In the genomic region with DNA sequence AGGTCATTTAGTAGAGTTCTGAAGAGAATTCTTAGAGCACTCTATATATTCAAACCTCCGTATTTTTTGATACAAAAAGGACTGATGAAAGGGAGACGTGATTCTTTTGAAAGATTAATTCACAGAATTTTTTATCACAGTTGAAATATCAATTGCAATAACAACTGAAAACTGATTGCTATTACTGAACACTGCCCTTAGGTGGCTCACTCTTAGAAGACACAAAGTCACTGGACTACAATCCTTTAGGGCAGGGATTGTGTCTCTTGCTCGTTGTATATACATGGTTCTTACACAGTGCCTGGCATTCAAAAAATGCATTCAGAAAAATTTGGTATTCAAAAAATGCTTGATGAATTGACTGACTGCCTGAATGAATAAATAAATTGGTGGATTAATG, we compare ENCODE assay signal across 9 cellular contexts. TPM values are rescaled to one million over a fixed set of nuclear protein-coding genes. Genes with fewer than 3 reads are reported as not detected.
DNase-seq lines count a peak whose midpoint lies in the region; ATAC-seq and TF ChIP-seq lines count a peak whose summit lies in the region.
"Had no signal": no experiment of that assay in that cellular context is flagged by ENCODE, and none has a peak within 500 bp of the region (broad histone marks: within the 10 kb centered on the region; RNA-seq: fewer than 3 reads in every experiment).

No MANE protein-coding gene starts in this region.

- H3K27ac ChIP-seq in gastroesophageal sphincter (no peak overlapping the region), thoracic aorta (peak overlapping the region in 1 of 2 donors; percentile 43)

- no peak for TF ChIP-seq POLR2A in gastroesophageal sphincter (IDR thresholded peaks at IDR 0.05)

- no peaks in the 10 kb centered on the region for H3K4me1 ChIP-seq in gastroesophageal sphincter
- H3K4me1 ChIP-seq in thoracic aorta (ENCODE audit: control insufficient read depth in 1 of 2, low read depth in 2 of 2): peaks cover 21 to 30% of the 10 kb centered on the region in 2 donors

- no peak for TF ChIP-seq EP300 in gastroesophageal sphincter (IDR thresholded peaks at IDR 0.05)

- peak overlapping the region; percentile 49 for H3K4me3 Mint-ChIP-seq in T-helper 17 cell

- no peaks in the 10 kb centered on the region for H3K36me3 Mint-ChIP-seq in T-helper 17 cell (ENCODE audit: low read depth)

- H3K36me3 ChIP-seq in gastroesophageal sphincter: no peaks in the 10 kb centered on the region
- H3K36me3 ChIP-seq in thoracic aorta: no peaks in the 10 kb centered on the region

- TF ChIP-seq CTCF in gastroesophageal sphincter (IDR thresholded peaks at IDR 0.05) (peak; percentile 10 to 39 (median 34)), thoracic aorta (IDR thresholded peaks at IDR 0.05) (peak; percentile 35)

- no peak overlapping the region for H3K4me3 ChIP-seq in gastroesophageal sphincter
- H3K4me3 ChIP-seq in thoracic aorta: no peak overlapping the region
- H3K4me3 ChIP-seq: lung had no signal

- ATAC-seq in GM18868 (IDR thresholded peaks at IDR 0.05; ENCODE audit: unreplicated experiment): peak; percentile 76
- peak; percentile 41 for ATAC-seq in HG03565 (IDR thresholded peaks at IDR 0.05; ENCODE audit: unreplicated experiment)
- peak; percentile 88 for ATAC-seq in T-helper 17 cell
- peak; percentile 34 for ATAC-seq in gastroesophageal sphincter
- no peak for ATAC-seq in thoracic aorta (ENCODE audit: insufficient number of reproducible peaks, low FRiP score, low read depth)

- no peaks in the 10 kb centered on the region for H3K9me3 ChIP-seq in T-helper 17 cell (ENCODE audit: control insufficient read depth, low read length, poor library complexity, severe bottlenecking)
- H3K9me3 ChIP-seq in gastroesophageal sphincter: no peaks in the 10 kb centered on the region
- no peaks in the 10 kb centered on the region for H3K9me3 ChIP-seq in thoracic aorta

- peaks cover 23% of the 10 kb centered on the region for H3K4me1 Mint-ChIP-seq in T-helper 17 cell

- intact Hi-C loops in head of caudate nucleus (cut with DNase I): no loop called here

- H3K27me3 ChIP-seq in gastroesophageal sphincter: no peaks in the 10 kb centered on the region
- H3K27me3 ChIP-seq in thoracic aorta (replicated peaks; ENCODE audit: insufficient read depth): no peaks in the 10 kb centered on the region

- H3K27me3 Mint-ChIP-seq in T-helper 17 cell: peaks cover 16% of the 10 kb centered on the region

- peak overlapping the region; percentile 78 for H3K27ac Mint-ChIP-seq in T-helper 17 cell

- DNase-seq in CD1c-positive myeloid dendritic cell (ENCODE audit: extremely low spot score) (peak; percentile 35), T-helper 17 cell (no peak), thoracic aorta (ENCODE audit: low spot score) (no peak), head of caudate nucleus (no peak)
- DNase-seq in activated T-cell treated with anti-CD3 and anti-CD28 coated beads, Interleukin-2, amount 50 U/mL, for 1 hour: no peak

- 16 to 25% methylated on average over 3 of the region's 3 CpGs for WGBS in gastroesophageal sphincter (ENCODE audit: low coverage in 1 of 2), 2 donors

RNA-seq across cellular contexts. Expression of gene CALHM6, which starts 17.1 kb away (rescaled TPM):
- 1 to 10 TPM; 3.2 to 6.5 TPM for total RNA-seq in T-helper 17 cell
- total RNA-seq in gastroesophageal sphincter: 1 to 10 TPM in 2 of 4 donors, under 1 TPM in 1, not detected in 1; 0.50 to 6.9 (median 4.2) TPM
- total RNA-seq in thoracic aorta: 10 to 100 TPM in 1 of 2 donors, 1 to 10 TPM in 1; 3.9 to 15.0 TPM
